Comparison of ENCODE assay signal across 9 cellular contexts in genomic region chr20:61613885-61614284, GRCh38.
"Had no signal": no experiment of that assay in that cellular context is flagged by ENCODE, and none has a peak within 500 bp of the region (broad histone marks: within the 10 kb centered on the region; RNA-seq: fewer than 3 reads in every experiment).

No MANE protein-coding gene starts in this region.

- H3K9me3 ChIP-seq: HAP-1 had no signal

- H3K27ac Mint-ChIP-seq: GM23338, H9, HFFc6 had no signal

- H3K36me3 ChIP-seq: HAP-1 had no signal

- H3K4me1 Mint-ChIP-seq: GM23338, H9 had no signal

- H3K4me3 ChIP-seq: GM23248, GM23338, HAP-1 had no signal

- FAIRE-seq: H1, H54 had no signal

- ATAC-seq: GM23338, HCT116 had no signal

- H3K4me1 ChIP-seq: HAP-1 had no signal

- H3K27ac ChIP-seq: GM23248 had no signal

- H3K4me3 Mint-ChIP-seq: GM23338, H9, HFFc6 had no signal

- DNase-seq: GM23248, GOT3, H9, HFFc6 had no signal
